ENCODE assay signal across 28 cellular contexts in the genomic region with DNA sequence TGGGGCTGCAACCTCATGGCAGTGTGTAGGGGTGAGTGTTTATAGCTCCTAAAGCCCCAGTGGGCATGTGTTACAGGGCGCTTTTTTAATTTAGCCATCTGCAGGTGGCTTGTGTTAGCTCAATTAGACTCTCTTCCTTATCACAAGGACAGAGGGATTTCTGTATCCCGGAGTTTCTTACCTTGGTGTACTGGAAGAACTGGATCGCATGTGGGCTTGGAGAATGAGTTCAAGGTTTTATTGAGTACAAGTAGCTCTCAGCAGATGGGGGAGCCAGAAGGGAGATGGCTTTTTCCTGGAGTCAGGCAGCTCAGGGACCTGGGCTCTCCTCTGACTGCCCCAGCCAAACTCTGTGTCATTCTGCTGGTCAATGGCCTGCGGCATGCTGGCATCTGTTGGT.
"Had no signal": no experiment of that assay in that cellular context is flagged by ENCODE, and none has a peak within 500 bp of the region (broad histone marks: within the 10 kb centered on the region; RNA-seq: fewer than 3 reads in every experiment).

No MANE protein-coding gene starts in this region.

- H3K4me1 Mint-ChIP-seq: activated CD4-positive, alpha-beta T cell treated with anti-CD3 and anti-CD28 coated beads, Interleukin-2, amount 10 ng/mL, durations not matched to agents 7 days and 5 days; activated naive CD4-positive, alpha-beta T cell treated with anti-CD3 and anti-CD28 coated beads, Interleukin-2, amount 10 ng/mL, durations not matched to agents 7 days and 5 days; activated naive CD8-positive, alpha-beta T cell treated with anti-CD3 and anti-CD28 coated beads, Interleukin-2, amount 50 U/mL, for 24 hours had no signal

- H3K9me3 Mint-ChIP-seq: activated CD4-positive, alpha-beta T cell treated with anti-CD3 and anti-CD28 coated beads, Interleukin-2, amount 10 ng/mL, durations not matched to agents 7 days and 5 days; activated naive CD4-positive, alpha-beta T cell treated with anti-CD3 and anti-CD28 coated beads, Interleukin-2, amount 10 ng/mL, durations not matched to agents 7 days and 5 days; activated naive CD8-positive, alpha-beta T cell treated with anti-CD3 and anti-CD28 coated beads, Interleukin-2, amount 50 U/mL, for 24 hours; activated T-cell treated with anti-CD3 and anti-CD28 coated beads, Interleukin-2, amount 50 U/mL, for 24 hours; activated T-helper 2 cell treated with anti-CD3 and anti-CD28 coated beads, Interferon-gamma antibody, Interleukin-2, Interleukin-4, amounts not matched to agents 10 μg/mL and 5 μg/mL and 100 μg/mL, durations not matched to agents 14 hours and 24 hours and 36 hours; mesothelial cell of epicardium; nephron progenitor cell had no signal

- H3K27ac ChIP-seq: epithelial cell of prostate, tibial nerve had no signal

- ATAC-seq: activated CD4-positive, CD25-positive, alpha-beta regulatory T cell treated with anti-CD3 and anti-CD28 coated beads, Interleukin-2, amount 50 U/mL, for 24 hours; activated CD8-positive, alpha-beta T cell treated with anti-CD3 and anti-CD28 coated beads, Interleukin-2, amount 10 ng/mL, durations not matched to agents 7 days and 5 days; activated naive CD8-positive, alpha-beta T cell treated with anti-CD3 and anti-CD28 coated beads, Interleukin-2, amount 50 U/mL, for 24 hours; stimulated activated naive CD8-positive, alpha-beta T cell treated with anti-CD3 and anti-CD28 coated beads, Interleukin-15, Interleukin-2, amounts not matched to agents 100 U/mL and 50 U/mL, for 24 hours had no signal

- H3K27me3 ChIP-seq: tibial nerve had no signal

- H3K36me3 Mint-ChIP-seq: activated naive CD4-positive, alpha-beta T cell treated with anti-CD3 and anti-CD28 coated beads, Interleukin-2, amount 10 ng/mL, durations not matched to agents 7 days and 5 days; brain; mesothelial cell of epicardium had no signal

- H3K27ac Mint-ChIP-seq: activated CD4-positive, alpha-beta T cell treated with anti-CD3 and anti-CD28 coated beads, Interleukin-2, amount 10 ng/mL, durations not matched to agents 7 days and 5 days; activated CD8-positive, alpha-beta T cell treated with anti-CD3 and anti-CD28 coated beads, Interleukin-2, amount 10 ng/mL, durations not matched to agents 7 days and 5 days; activated naive CD4-positive, alpha-beta T cell treated with anti-CD3 and anti-CD28 coated beads, Interleukin-2, amount 10 ng/mL, durations not matched to agents 7 days and 5 days; activated naive CD8-positive, alpha-beta T cell treated with anti-CD3 and anti-CD28 coated beads, Interleukin-2, amount 50 U/mL, for 24 hours; activated T-cell treated with anti-CD3 and anti-CD28 coated beads, Interleukin-2, amount 50 U/mL, for 24 hours; activated T-helper 2 cell treated with anti-CD3 and anti-CD28 coated beads, Interferon-gamma antibody, Interleukin-2, Interleukin-4, amounts not matched to agents 10 μg/mL and 5 μg/mL and 100 μg/mL, durations not matched to agents 14 hours and 24 hours and 36 hours; endodermal cell; nephron progenitor cell had no signal

- H3K4me3 ChIP-seq: lung, tibial nerve had no signal

- H3K27me3 Mint-ChIP-seq: activated T-cell treated with anti-CD3 and anti-CD28 coated beads, Interleukin-2, amount 50 U/mL, for 24 hours had no signal

- H3K4me1 ChIP-seq: tibial nerve had no signal

- H3K36me3 ChIP-seq: tibial nerve had no signal

- H3K4me3 Mint-ChIP-seq: activated CD4-positive, alpha-beta T cell treated with anti-CD3 and anti-CD28 coated beads, Interleukin-2, amount 10 ng/mL, durations not matched to agents 7 days and 5 days; activated CD8-positive, alpha-beta T cell treated with anti-CD3 and anti-CD28 coated beads, Interleukin-2, amount 10 ng/mL, durations not matched to agents 7 days and 5 days; activated naive CD4-positive, alpha-beta T cell treated with anti-CD3 and anti-CD28 coated beads, Interleukin-2, amount 10 ng/mL, durations not matched to agents 7 days and 5 days; activated naive CD8-positive, alpha-beta T cell treated with anti-CD3 and anti-CD28 coated beads, Interleukin-2, amount 50 U/mL, for 24 hours; activated T-cell treated with anti-CD3 and anti-CD28 coated beads, Interleukin-2, amount 50 U/mL, for 24 hours; brain; endodermal cell; mesothelial cell of epicardium; nephron progenitor cell had no signal

- DNase-seq: activated CD4-positive, alpha-beta T cell treated with anti-CD3 and anti-CD28 coated beads, Interleukin-2, amount 10 ng/mL, durations not matched to agents 7 days and 5 days; activated CD8-positive, alpha-beta T cell treated with anti-CD3 and anti-CD28 coated beads, Interleukin-2, amount 10 ng/mL, durations not matched to agents 7 days and 5 days; activated naive CD4-positive, alpha-beta T cell treated with anti-CD3 and anti-CD28 coated beads, Interleukin-2, amount 10 ng/mL, durations not matched to agents 7 days and 5 days; activated naive CD8-positive, alpha-beta T cell treated with anti-CD3 and anti-CD28 coated beads, Interleukin-2, amount 50 U/mL, for 24 hours; activated T-cell treated with anti-CD3 and anti-CD28 coated beads, Interleukin-2, amount 50 U/mL, for 24 hours; anterior cingulate cortex; caudate nucleus; endodermal cell; foreskin fibroblast; hippocampal formation; islet precursor cell; nephron progenitor cell; nucleus accumbens; posterior cingulate gyrus; retina; stimulated activated CD4-positive, alpha-beta T cell treated with anti-CD3 and anti-CD28 coated beads, Interleukin-1b, Interleukin-23, amount 100 ng/mL, for 48 hours; stimulated activated CD8-positive, alpha-beta memory T cell treated with anti-CD3 and anti-CD28 coated beads, Interleukin-4, amount 100 ng/mL, for 48 hours; stimulated activated naive CD8-positive, alpha-beta T cell treated with anti-CD3 and anti-CD28 coated beads, Interleukin-15, Interleukin-2, amounts not matched to agents 100 U/mL and 50 U/mL, for 24 hours; substantia nigra; T-helper 1 cell; T-helper 9 cell had no signal
